ENCODE assay signal across 1 cellular context in genomic region chr11:121023848-121024751, GRCh38.
TF ChIP-seq lines count a peak whose summit lies in the region.

TBCEL (plus strand) TSS chr11:121024102; CDS start chr11:121045691, 21,589 bp downstream.

TF ChIP-seq in K562, 482 proteins besides CTCF, POLR2A, EP300 and RAD21 (continued from another document):
- no peak for TF ChIP-seq ZFP91 (CRISPR knock-in tag; IDR thresholded peaks at IDR 0.05)
- no peak for TF ChIP-seq HNRNPL (IDR thresholded peaks at IDR 0.05; ENCODE audit: low read depth, low read length)
- peak; percentile 96 for TF ChIP-seq GMEB1 (CRISPR knock-in tag; IDR thresholded peaks at IDR 0.05)
- TF ChIP-seq CBFB (CRISPR knock-in tag; IDR thresholded peaks at IDR 0.05): no peak
- TF ChIP-seq PTBP1 (IDR thresholded peaks at IDR 0.05; ENCODE audit: low read depth, low read length): no peak
- TF ChIP-seq TOE1 (IDR thresholded peaks at IDR 0.05; ENCODE audit: borderline replicate concordance): peak; percentile 93
- no peak for TF ChIP-seq TOE1 (CRISPR knock-in tag; IDR thresholded peaks at IDR 0.05; ENCODE audit: borderline replicate concordance, low read depth)
- no peak for TF ChIP-seq ZNF75A (CRISPR knock-in tag; IDR thresholded peaks at IDR 0.05)
- TF ChIP-seq TBP (optimal IDR thresholded peaks at IDR 0.05; ENCODE audit: low read depth, low read length): peak; percentile 31
- TF ChIP-seq CLOCK (CRISPR knock-in tag; IDR thresholded peaks at IDR 0.05; ENCODE audit: borderline replicate concordance): peak; percentile 69; the same call in 1 of the 2 replicates
- TF ChIP-seq BRD9 (IDR thresholded peaks at IDR 0.05; ENCODE audit: low read depth, partially characterized antibody): no peak
- TF ChIP-seq FUS (optimal IDR thresholded peaks at IDR 0.05; ENCODE audit: low read depth, low read length): no peak
- TF ChIP-seq ELF2 (CRISPR knock-in tag; IDR thresholded peaks at IDR 0.05): peak; percentile 46; the same call in 1 of the 2 replicates
- no peak for TF ChIP-seq E2F5 (CRISPR knock-in tag; IDR thresholded peaks at IDR 0.05)
- no peak for TF ChIP-seq YY1 (IDR thresholded peaks at IDR 0.05; ENCODE audit: borderline replicate concordance in 1 of 3, control insufficient read depth in 1 of 3, extremely low read depth in 1 of 3, insufficient read depth in 3 of 3, insufficient read length in 1 of 3, insufficient replicate concordance in 2 of 3, low read depth in 1 of 3, low read length in 2 of 3)
- peak; percentile 32; the same call in 1 of the 2 replicates for TF ChIP-seq TFAP4 (CRISPR knock-in tag; IDR thresholded peaks at IDR 0.05; ENCODE audit: borderline replicate concordance)
